14 cellular contexts compared by ENCODE assay signal in the genomic region with DNA sequence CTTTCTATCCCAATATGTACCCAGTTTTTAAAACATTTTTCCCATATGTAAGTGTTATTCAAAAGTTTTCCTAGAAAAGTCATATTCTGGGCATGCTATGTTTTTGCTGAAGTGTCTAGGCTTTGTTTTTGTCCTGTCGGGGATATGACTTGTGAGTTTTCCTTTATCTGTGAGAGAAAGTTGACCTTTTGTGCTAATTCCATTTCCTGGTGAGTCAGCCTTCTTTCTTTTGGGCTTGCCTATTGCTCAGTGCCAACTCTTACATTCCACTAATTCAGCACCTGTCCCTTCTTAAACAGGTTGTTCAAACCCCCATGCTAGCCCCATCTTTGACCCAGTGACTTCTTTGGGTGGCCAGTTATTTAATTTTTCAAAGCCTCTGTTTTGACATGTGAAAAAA.
DNase-seq lines count a peak whose midpoint lies in the region; ATAC-seq and TF ChIP-seq lines count a peak whose summit lies in the region.
"Had no signal": no experiment of that assay in that cellular context is flagged by ENCODE, and none has a peak within 500 bp of the region (broad histone marks: within the 10 kb centered on the region; RNA-seq: fewer than 3 reads in every experiment).

No MANE protein-coding gene starts in this region.

- no peaks in the 10 kb centered on the region for H3K4me1 ChIP-seq in left lung
- peaks cover 5% of the 10 kb centered on the region; the same call in 1 of the 2 replicates for H3K4me1 ChIP-seq in Caco-2

- peaks cover 5% of the 10 kb centered on the region for H3K4me1 Mint-ChIP-seq in Caco-2 (ENCODE audit: low read depth, unreplicated experiment)

- H3K27me3 ChIP-seq in left lung (no peaks in the 10 kb centered on the region), Caco-2 (replicated peaks; ENCODE audit: control insufficient read depth, insufficient read depth, low read length) (no peaks in the 10 kb centered on the region)
- H3K27me3 ChIP-seq: BLaER1 treated with 17β-estradiol and CSF1 and Interleukin-3, amounts not matched to agents 10 nM and 100 nM; pancreas had no signal

- TF ChIP-seq CTCF in left lung (IDR thresholded peaks at IDR 0.05) (no peak), Caco-2 (IDR thresholded peaks at IDR 0.05; ENCODE audit: insufficient read depth in 1 of 2, low read depth in 1 of 2, low read length in 1 of 2, severe bottlenecking in 1 of 2, unreplicated experiment in 1 of 2) (no peak)

- no peaks in the 10 kb centered on the region for H3K27me3 Mint-ChIP-seq in Caco-2 (ENCODE audit: insufficient read depth, unreplicated experiment)

- DNase-seq in Caki2 (ENCODE audit: low read depth) = peak; percentile 42
- peak; percentile 76 for DNase-seq in M059J (ENCODE audit: low read depth)
- DNase-seq in dermis blood vessel endothelial cell = peak; percentile 92
- no peak for DNase-seq in left lung
- DNase-seq in Caco-2 = no peak
- DNase-seq in NCI-H446 (lab: John Stamatoyannopoulos, UW) = no peak
- DNase-seq in NCI-H146 treated with DMSO at 0.1 percent for 48 hours (lab: John Stamatoyannopoulos, UW; ENCODE audit: unreplicated experiment) = no peak
- no peak for DNase-seq in D341Med (ENCODE audit: low spot score)
- DNase-seq: activated CD8-positive, alpha-beta T cell treated with anti-CD3 and anti-CD28 coated beads, Interleukin-2, amount 10 ng/mL, durations not matched to agents 7 days and 5 days; effector CD8-positive, alpha-beta T cell; pancreas; T-cell had no signal

- H3K9me3 ChIP-seq in left lung (peaks cover 0 to 14% of the 10 kb centered on the region in 2 donors), Caco-2 (peaks cover 21% of the 10 kb centered on the region; the same call in 1 of the 2 replicates)
- H3K9me3 ChIP-seq: pancreas had no signal

- no peak overlapping the region for H3K4me3 Mint-ChIP-seq in Caco-2 (ENCODE audit: unreplicated experiment)
- H3K4me3 Mint-ChIP-seq: activated CD8-positive, alpha-beta T cell treated with anti-CD3 and anti-CD28 coated beads, Interleukin-2, amount 10 ng/mL, durations not matched to agents 7 days and 5 days; activated naive CD4-positive, alpha-beta T cell treated with anti-CD3 and anti-CD28 coated beads, Interleukin-2, amount 50 U/mL, for 24 hours; T-cell had no signal

- BruUV-seq in Caco-2 (replicated peaks; lab: Mats Ljungman, UMichigan) = no TSS peak

- intact Hi-C loops in left lung (cut with DNase I) (no loop called here), Caco-2 (cut with micrococcal nuclease; ENCODE audit: unreplicated experiment) (no loop called here)

- H3K4me3 ChIP-seq in left lung = no peak overlapping the region
- H3K4me3 ChIP-seq in Caco-2 (ENCODE audit: low read depth, low read length) = no peak overlapping the region
- H3K4me3 ChIP-seq: BLaER1 treated with 17β-estradiol and CSF1 and Interleukin-3, amounts not matched to agents 10 nM and 100 nM; pancreas had no signal

- no peak overlapping the region for H3K27ac ChIP-seq in left lung
- H3K27ac ChIP-seq: BLaER1 treated with 17β-estradiol and CSF1 and Interleukin-3, amounts not matched to agents 10 nM and 100 nM; pancreas had no signal

- CTCF ChIA-PET in Caco-2 (lab: Charles Lee) = no interaction called here

- no peak overlapping the region for H3K27ac Mint-ChIP-seq in Caco-2 (ENCODE audit: unreplicated experiment)
- H3K27ac Mint-ChIP-seq: activated CD8-positive, alpha-beta T cell treated with anti-CD3 and anti-CD28 coated beads, Interleukin-2, amount 10 ng/mL, durations not matched to agents 7 days and 5 days; activated naive CD4-positive, alpha-beta T cell treated with anti-CD3 and anti-CD28 coated beads, Interleukin-2, amount 50 U/mL, for 24 hours; T-cell had no signal

- in situ Hi-C loops in Caki2 (cut with HindIII; ENCODE audit: low pct_unique_long_range_greater_than_20kb, low sequenced_read_pairs) = no loop called here

- peaks cover 41% of the 10 kb centered on the region for H3K9me3 Mint-ChIP-seq in Caco-2 (ENCODE audit: unreplicated experiment)

- POLR2A ChIA-PET in Caco-2 (lab: Charles Lee) = no interaction called here

- H3K36me3 ChIP-seq in left lung = no peaks in the 10 kb centered on the region
- H3K36me3 ChIP-seq in Caco-2 (ENCODE audit: control insufficient read depth, insufficient read depth, low read length) = no peaks in the 10 kb centered on the region; the same call in 1 of the 2 replicates
- H3K36me3 ChIP-seq: pancreas had no signal

- ATAC-seq in left lung = peak; percentile 83
- ATAC-seq: activated CD8-positive, alpha-beta T cell treated with anti-CD3 and anti-CD28 coated beads, Interleukin-2, amount 10 ng/mL, durations not matched to agents 7 days and 5 days; T-cell had no signal

- peaks cover 6% of the 10 kb centered on the region for H3K36me3 Mint-ChIP-seq in Caco-2 (ENCODE audit: insufficient read depth, unreplicated experiment)
- H3K36me3 Mint-ChIP-seq: T-cell had no signal

Comparison
In these comparisons a context has a peak if more than half of its experiments do, and no peak if none do; other contexts are left out.
1. DNase-seq: peak in Caki2 (single experiment), M059J (single experiment) and dermis blood vessel endothelial cell (single experiment); none in left lung (0 of 2), Caco-2 (0 of 2), NCI-H446 (0 of 2), NCI-H146 treated with DMSO at 0.1 percent for 48 hours (single experiment) and D341Med (single experiment).